ENCODE assay signal across 20 cellular contexts in the genomic region with DNA sequence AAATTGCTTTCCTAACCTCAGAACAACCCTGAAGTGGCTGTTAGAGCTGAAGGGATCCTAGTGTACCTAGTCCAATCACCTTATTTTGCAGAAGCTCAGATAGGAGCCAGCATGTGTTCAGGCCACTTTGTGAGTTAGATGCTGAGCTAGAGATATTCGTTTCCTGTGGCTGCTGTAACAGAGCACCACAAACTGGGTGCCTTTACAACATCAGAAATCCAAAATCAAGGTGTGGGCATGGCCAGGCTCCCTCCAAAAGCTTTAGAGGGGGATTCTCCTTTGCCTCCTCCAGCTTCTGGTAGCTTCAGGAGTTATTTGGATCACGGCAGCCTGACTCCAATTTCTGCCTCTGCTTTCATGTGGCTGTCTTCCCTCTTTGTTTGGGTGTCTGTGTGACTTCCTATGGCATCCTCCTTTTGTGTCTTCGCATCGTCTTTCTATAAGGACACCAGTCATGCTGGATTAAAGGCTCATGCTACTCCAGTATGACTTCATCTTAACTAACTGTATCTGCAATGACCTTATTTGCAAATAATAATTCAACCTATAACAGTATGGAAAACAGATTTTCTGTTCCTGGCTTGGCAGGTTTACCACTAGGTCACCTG.
"Had no signal": no experiment of that assay in that cellular context is flagged by ENCODE, and none has a peak within 500 bp of the region (broad histone marks: within the 10 kb centered on the region; RNA-seq: fewer than 3 reads in every experiment).

No MANE protein-coding gene starts in this region.

- H3K36me3 Mint-ChIP-seq: brain, neural progenitor cell had no signal

- H3K27me3 ChIP-seq: colonic mucosa, neural progenitor cell, ovary, thyroid gland had no signal

- H3K4me3 ChIP-seq: colonic mucosa, left ventricle myocardium inferior, neural progenitor cell, ovary, psoas muscle, thyroid gland had no signal

- H3K9me3 ChIP-seq: colonic mucosa, ovary, psoas muscle, thyroid gland had no signal

- H3K9me3 Mint-ChIP-seq: activated naive CD8-positive, alpha-beta T cell treated with anti-CD3 and anti-CD28 coated beads, Interleukin-2, amount 50 U/mL, for 24 hours; central memory CD8-positive, alpha-beta T cell; neural progenitor cell had no signal

- H3K4me3 Mint-ChIP-seq: activated CD8-positive, alpha-beta T cell treated with anti-CD3 and anti-CD28 coated beads, Interleukin-2, amount 10 ng/mL, durations not matched to agents 7 days and 5 days; activated naive CD8-positive, alpha-beta T cell treated with anti-CD3 and anti-CD28 coated beads, Interleukin-2, amount 50 U/mL, for 24 hours; brain; central memory CD8-positive, alpha-beta T cell; neural progenitor cell; T-helper 2 cell treated with Interferon-gamma antibody and Interleukin-4, amounts not matched to agents 5 μg/mL and 100 μg/mL, for 36 hours; WTC11 had no signal

- H3K27ac ChIP-seq: colonic mucosa, left ventricle myocardium inferior, neural progenitor cell, ovary, psoas muscle, thyroid gland had no signal

- DNase-seq: activated CD4-positive, alpha-beta T cell treated with anti-CD3 and anti-CD28 coated beads for 4 hours; activated CD8-positive, alpha-beta T cell treated with anti-CD3 and anti-CD28 coated beads, Interleukin-2, amount 10 ng/mL, durations not matched to agents 7 days and 5 days; activated naive CD8-positive, alpha-beta T cell treated with anti-CD3 and anti-CD28 coated beads, Interleukin-2, amount 50 U/mL, for 24 hours; anterior cingulate cortex; colonic mucosa; head of caudate nucleus; left ventricle myocardium inferior; mammary epithelial cell; ovary; psoas muscle; right cardiac atrium; stimulated activated CD4-positive, alpha-beta T cell treated with anti-CD3 and anti-CD28 coated beads, Interleukin-2, amount 100 ng/mL, for 24 hours; stimulated activated naive CD4-positive, alpha-beta T cell treated with Interleukin-2 at 50 U/mL for 16 hours; SW 1271; thyroid gland had no signal

- H3K36me3 ChIP-seq: colonic mucosa, left ventricle myocardium inferior, neural progenitor cell, ovary, thyroid gland had no signal

- ATAC-seq: activated CD8-positive, alpha-beta T cell treated with anti-CD3 and anti-CD28 coated beads, Interleukin-2, amount 10 ng/mL, durations not matched to agents 7 days and 5 days; activated naive CD8-positive, alpha-beta T cell treated with anti-CD3 and anti-CD28 coated beads, Interleukin-2, amount 50 U/mL, for 24 hours; psoas muscle; right cardiac atrium; WTC11 had no signal

- H3K4me1 ChIP-seq: colonic mucosa, left ventricle myocardium inferior, neural progenitor cell, psoas muscle, thyroid gland had no signal

- H3K4me2 ChIP-seq: neural progenitor cell had no signal

- H3K4me1 Mint-ChIP-seq: brain, neural progenitor cell had no signal

- H2AFZ ChIP-seq: neural progenitor cell had no signal

- H3K27ac Mint-ChIP-seq: activated CD8-positive, alpha-beta T cell treated with anti-CD3 and anti-CD28 coated beads, Interleukin-2, amount 10 ng/mL, durations not matched to agents 7 days and 5 days; activated naive CD8-positive, alpha-beta T cell treated with anti-CD3 and anti-CD28 coated beads, Interleukin-2, amount 50 U/mL, for 24 hours; brain; neural progenitor cell; T-helper 2 cell treated with Interferon-gamma antibody and Interleukin-4, amounts not matched to agents 5 μg/mL and 100 μg/mL, for 36 hours; WTC11 had no signal

- H3K9ac ChIP-seq: neural progenitor cell had no signal

- H3K27me3 Mint-ChIP-seq: activated naive CD8-positive, alpha-beta T cell treated with anti-CD3 and anti-CD28 coated beads, Interleukin-2, amount 50 U/mL, for 24 hours; central memory CD8-positive, alpha-beta T cell had no signal
